Comparison of ENCODE assay signal across 8 cellular contexts in the genomic region with DNA sequence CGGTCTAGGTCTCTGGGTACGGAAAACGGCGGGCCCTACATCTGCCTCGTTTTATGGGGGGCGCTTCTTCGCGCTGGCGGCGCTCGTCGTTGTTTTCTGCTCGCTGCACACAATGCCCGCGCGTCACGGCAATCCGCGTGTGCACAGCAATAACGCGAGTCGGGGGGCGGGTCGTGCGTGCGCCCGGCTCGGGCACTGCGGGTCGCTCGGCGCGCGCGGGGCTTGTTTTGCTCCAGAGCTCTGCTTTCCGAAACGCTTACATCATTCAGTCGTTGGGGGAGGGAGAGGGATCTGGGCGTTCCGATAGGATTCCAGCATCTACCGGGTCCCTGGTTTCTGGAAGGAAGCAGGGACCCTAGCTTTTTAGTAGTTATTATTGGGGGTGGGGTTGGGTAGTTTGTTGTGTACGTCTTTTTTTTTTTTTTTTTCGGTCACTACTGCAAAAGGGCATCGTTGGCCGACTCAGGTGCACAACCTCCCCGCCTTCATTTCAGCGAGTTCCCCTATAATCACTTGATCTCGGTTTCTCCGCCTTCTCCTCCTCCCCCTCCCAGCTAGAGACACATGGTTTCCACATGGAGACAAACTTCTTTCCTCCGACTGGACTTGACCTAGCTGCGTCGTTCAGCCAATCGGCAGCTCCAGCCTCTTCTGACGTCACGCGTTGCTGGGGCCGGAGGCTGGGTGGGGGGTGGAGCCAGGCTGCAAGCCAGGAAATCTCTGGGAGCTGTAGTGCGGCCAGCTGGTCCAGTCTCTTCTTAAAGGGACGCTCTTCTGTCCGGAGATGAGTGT. TPM values are rescaled to one million over a fixed set of nuclear protein-coding genes. Genes with fewer than 3 reads are reported as not detected.
DNase-seq lines count a peak whose midpoint lies in the region; ATAC-seq, FAIRE-seq and TF ChIP-seq lines count a peak whose summit lies in the region.

No MANE protein-coding gene starts in this region.

- H3K4me1 Mint-ChIP-seq in T-cell: peaks cover 52 to 65% (median 60%) of the 10 kb centered on the region in 3 donors

- H2AFZ ChIP-seq in parathyroid adenoma: peak overlapping the region; percentile 91

- H3K9ac ChIP-seq in parathyroid adenoma: peak overlapping the region; percentile 80

- H3K79me2 ChIP-seq in parathyroid adenoma: peaks cover 5% of the 10 kb centered on the region

- peak overlapping the region; percentile 98 for H3K4me2 ChIP-seq in parathyroid adenoma (ENCODE audit: low read length)

- peak overlapping the region; percentile 61 to 92 (median 83) for H3K4me3 ChIP-seq in heart left ventricle
- H3K4me3 ChIP-seq in parathyroid adenoma (ENCODE audit: low read depth, low read length): peak overlapping the region; percentile 87
- peak overlapping the region; percentile 78 to 87 for H3K4me3 ChIP-seq in tibial artery

- intact Hi-C loops in heart left ventricle (cut with DNase I) (loop anchor here in 6 of 10 donors (1.0 to 10.0 kb wide), 9 partner anchors 10 to 314 kb away; partner anchors contain the start of gene ADD3 (in 1 of the 6)), tibial artery (cut with DNase I; ENCODE audit: low total_unique reads) (loop anchor here (5.0 kb wide), 1 partner anchor 314 kb away; no protein-coding TSS in a partner anchor)

- FAIRE-seq in GM12892 (lab: Jason Lieb, UNC): peak; percentile 90

- peak; percentile 87 for DNase-seq in GM12892 (ENCODE audit: insufficient read length)
- DNase-seq in NCI-H146 treated with DMSO at 0.1 percent for 48 hours (lab: John Stamatoyannopoulos, UW; ENCODE audit: unreplicated experiment): peak; percentile 97
- DNase-seq in T-cell: peak; percentile 79 to 91 (median 86)
- peak; percentile 97 for DNase-seq in amniotic epithelial cell (ENCODE audit: low read depth)
- peak; percentile 97 to 98 (median 97) for DNase-seq in heart left ventricle
- DNase-seq in tibial artery: peak; percentile 96 to 99

- H3K4me1 ChIP-seq in heart left ventricle (peaks cover 11 to 51% (median 34%) of the 10 kb centered on the region in 12 donors), parathyroid adenoma (peaks cover 13% of the 10 kb centered on the region), tibial artery (peaks cover 0 to 50% (median 41%) of the 10 kb centered on the region in 4 donors)

- H3K36me3 Mint-ChIP-seq in T-cell: no peaks in the 10 kb centered on the region

- no peak for TF ChIP-seq CTCF in heart left ventricle (IDR thresholded peaks at IDR 0.05)
- TF ChIP-seq CTCF in parathyroid adenoma (IDR thresholded peaks at IDR 0.05): no peak
- TF ChIP-seq CTCF in tibial artery (IDR thresholded peaks at IDR 0.05): no peak

- H3K9me3 ChIP-seq in heart left ventricle (no peaks in the 10 kb centered on the region), parathyroid adenoma (ENCODE audit: control insufficient read depth, low read length) (no peaks in the 10 kb centered on the region), tibial artery (no peaks in the 10 kb centered on the region)

- H3K27me3 Mint-ChIP-seq in T-cell: no peaks in the 10 kb centered on the region

- CTCF ChIA-PET in T-cell (lab: Charles Lee): interaction anchor here (0.6 to 8.1 kb wide), 16 partner anchors 12 to 287 kb away, joined by 3 to 94 read pairs (median 4); partner anchors contain the start of gene XPNPEP1 (in 1 of the 2)

- no peaks in the 10 kb centered on the region for H3K9me3 Mint-ChIP-seq in T-cell

- H3K27me3 ChIP-seq in heart left ventricle (no peaks in the 10 kb centered on the region), parathyroid adenoma (ENCODE audit: control insufficient read depth, insufficient read depth, low read length) (no peaks in the 10 kb centered on the region), tibial artery (no peaks in the 10 kb centered on the region)

- peak overlapping the region; percentile 89 to 96 (median 91) for H3K4me3 Mint-ChIP-seq in T-cell

- H3K36me3 ChIP-seq in heart left ventricle (no peaks in the 10 kb centered on the region), parathyroid adenoma (ENCODE audit: control insufficient read depth, insufficient read depth, low read length) (no peaks in the 10 kb centered on the region), tibial artery (no peaks in the 10 kb centered on the region)

- peak overlapping the region; percentile 96 to 98 for H3K27ac Mint-ChIP-seq in T-cell

- 0 to 1% (median 0%) methylated on average over 41 to 60 of the region's 60 CpGs for WGBS in heart left ventricle, 4 donors

- ATAC-seq in HG02884 (IDR thresholded peaks at IDR 0.05; ENCODE audit: unreplicated experiment): peak; percentile 60
- ATAC-seq in T-cell (replicated peaks in 1 of 4): peak; percentile 56 to 65 (median 58)
- ATAC-seq in heart left ventricle: peak; percentile 90 to 92 (median 91)

- TF ChIP-seq POLR2A in GM12892 (IDR thresholded peaks at IDR 0.05; ENCODE audit: low read depth, low read length) (no peak), heart left ventricle (IDR thresholded peaks at IDR 0.05) (peak in 1 of 2 donors; percentile 76)

- POLR2A ChIA-PET in T-cell (lab: Charles Lee): interaction anchor here (0.5 to 2.7 kb wide), 15 partner anchors 8 to 662 kb away, joined by 3 to 21 read pairs (median 5); no protein-coding TSS in a partner anchor

- H3K27ac ChIP-seq in heart left ventricle: peak overlapping the region; percentile 94 to 99 (median 98)
- peak overlapping the region; percentile 95 for H3K27ac ChIP-seq in parathyroid adenoma
- peak overlapping the region; percentile 96 to 99 for H3K27ac ChIP-seq in tibial artery

RNA-seq across cellular contexts. Expression of gene MXI1, which starts 3.5 kb away (rescaled TPM):
- polyA plus RNA-seq in GM12892 (2012; ENCODE audit: missing spikeins): 16.5 TPM
- total RNA-seq in T-cell: 10 to 100 TPM; 40.2 to 54.1 (median 44.4) TPM
- total RNA-seq in heart left ventricle: 10 to 100 TPM; 42.6 to 83.2 (median 61.6) TPM
- polyA plus RNA-seq in heart left ventricle: 10 to 100 TPM; 20.3 to 39.5 TPM

Comparison
In these comparisons a context has a peak if more than half of its experiments do, and no peak if none do; other contexts are left out.
1. Peak in every context shown above with its lines: DNase-seq, ATAC-seq, H3K4me3 ChIP-seq and H3K27ac ChIP-seq.